21 cellular contexts compared by ENCODE assay signal in the genomic region with DNA sequence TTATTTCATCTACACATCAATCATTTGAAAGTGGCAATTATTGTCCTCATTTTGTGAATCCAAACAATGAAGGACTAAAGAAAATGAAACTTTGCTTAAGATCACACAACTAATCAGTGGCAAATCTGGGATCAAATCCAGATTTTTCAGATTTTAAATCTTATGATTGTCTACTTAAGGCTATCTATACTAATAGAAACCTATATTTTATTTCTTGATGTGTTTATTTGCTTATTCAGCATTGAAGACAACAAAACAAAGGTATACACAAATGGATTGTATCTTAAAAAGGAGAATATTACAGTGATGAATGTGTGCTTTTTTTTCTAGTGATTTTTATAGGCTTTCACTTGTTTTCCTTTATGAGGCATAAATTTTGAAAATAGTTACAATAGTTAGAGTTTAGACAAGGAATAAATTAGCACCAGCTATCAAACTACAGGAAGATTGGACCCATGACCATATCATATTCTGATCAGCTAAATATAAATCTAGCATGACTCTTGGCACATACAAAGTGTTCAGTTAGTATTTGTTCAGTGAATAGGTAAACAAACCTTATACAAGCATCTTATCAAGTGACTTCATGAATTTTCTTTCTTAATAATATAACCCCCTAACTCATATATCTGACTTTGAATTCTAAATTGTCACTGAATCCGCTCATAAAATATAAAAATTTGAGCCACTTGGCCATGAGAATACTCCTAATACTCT. TPM values are rescaled to one million over a fixed set of nuclear protein-coding genes. Genes with fewer than 3 reads are reported as not detected.
A peak's percentile ranks its signal among the peaks of the same experiment; 100 is the strongest.
DNase-seq lines count a peak whose midpoint lies in the region; ATAC-seq, FAIRE-seq and TF ChIP-seq lines count a peak whose summit lies in the region.
"Had no signal": no experiment of that assay in that cellular context is flagged by ENCODE, and none has a peak within 500 bp of the region (broad histone marks: within the 10 kb centered on the region; RNA-seq: fewer than 3 reads in every experiment).

No MANE protein-coding gene starts in this region.

- no peak overlapping the region for H3K4me3 ChIP-seq in K562
- H3K4me3 ChIP-seq in thyroid gland (replicated peaks in 1 of 3) = no peak overlapping the region
- H3K4me3 ChIP-seq in upper lobe of left lung = no peak overlapping the region
- H3K4me3 ChIP-seq: GM23248, MG63 had no signal

- no peak overlapping the region for H3K4me3 Mint-ChIP-seq in mesothelial cell of epicardium
- no peak overlapping the region for H3K4me3 Mint-ChIP-seq in progenitor cell of endocrine pancreas (ENCODE audit: low read depth)

- H3K36me3 ChIP-seq in K562 (ENCODE audit: control insufficient read depth, insufficient read depth, low read length) (peaks cover 13% of the 10 kb centered on the region), thyroid gland (no peaks in the 10 kb centered on the region), upper lobe of left lung (peaks cover 0 to 4% (median 0%) of the 10 kb centered on the region in 4 donors)

- H3K27ac ChIP-seq in C4-2B = peak overlapping the region; percentile 50
- peak overlapping the region; percentile 37; the same call in 1 of the 3 replicates for H3K27ac ChIP-seq in K562 (ENCODE audit: extremely low read depth, low read depth, low read length)
- no peak overlapping the region for H3K27ac ChIP-seq in thyroid gland
- peak overlapping the region in 1 of 4 donors; percentile 30 for H3K27ac ChIP-seq in upper lobe of left lung
- H3K27ac ChIP-seq: GM23248 had no signal

- ATAC-seq in K562 (no peak), upper lobe of left lung (ENCODE audit: low FRiP score in 2 of 2) (no peak)
- ATAC-seq: HCT116 had no signal

- no peak for TF ChIP-seq RAD21 in K562 (CRISPR knock-in tag; conservative IDR thresholded peaks at IDR 0.05 in 1 of 2, IDR thresholded peaks at IDR 0.05 in 1 of 2)

- no peaks in the 10 kb centered on the region for H3K9me1 ChIP-seq in K562 (ENCODE audit: control insufficient read depth, insufficient read depth, low read length)

- no peak for TF ChIP-seq POLR2A in H54 (IDR thresholded peaks at IDR 0.05; ENCODE audit: low read depth, low read length)
- no peak for TF ChIP-seq POLR2A in K562 (conservative IDR thresholded peaks at IDR 0.05)
- no peak for TF ChIP-seq POLR2A in thyroid gland (IDR thresholded peaks at IDR 0.05)
- no peak for TF ChIP-seq POLR2A in upper lobe of left lung (IDR thresholded peaks at IDR 0.05)

- BruUV-seq in K562 (replicated peaks; lab: Mats Ljungman, UMichigan) = no TSS peak

- POLR2A ChIA-PET in K562 (lab: Yijun Ruan, JAX) = interaction anchor here (0.6 to 4.4 kb wide), 3 partner anchors 9 to 20 kb away, joined by 3 to 10 read pairs (median 3); a partner anchor contains a TSS

- TF ChIP-seq EP300 in K562 (IDR thresholded peaks at IDR 0.05; ENCODE audit: low read length) (no peak), upper lobe of left lung (IDR thresholded peaks at IDR 0.05) (no peak)

- no peak overlapping the region for H2AFZ ChIP-seq in K562 (ENCODE audit: low read depth, low read length)
- H2AFZ ChIP-seq: GM23248 had no signal

- H3K9ac ChIP-seq in K562 (ENCODE audit: insufficient read depth in 1 of 2, low read depth in 2 of 2, low read length in 2 of 2) = no peak overlapping the region
- H3K9ac ChIP-seq: GM23248 had no signal

- H3K4me1 ChIP-seq in K562 (replicated peaks in 1 of 2; ENCODE audit: control insufficient read depth in 2 of 2, insufficient read depth in 2 of 2, low read length in 2 of 2) (peaks cover 8 to 13% of the 10 kb centered on the region in 2 experiments; a peak in 3 of 5 replicates), thyroid gland (peaks cover 7% of the 10 kb centered on the region in 2 donors), upper lobe of left lung (peaks cover 22 to 41% (median 26%) of the 10 kb centered on the region in 4 donors)

- peaks cover 3% of the 10 kb centered on the region for H3K36me3 Mint-ChIP-seq in mesothelial cell of epicardium
- peaks cover 4% of the 10 kb centered on the region for H3K36me3 Mint-ChIP-seq in progenitor cell of endocrine pancreas (ENCODE audit: insufficient read depth)

- no peak for DNase-seq in H54 (ENCODE audit: insufficient read length, low spot score)
- DNase-seq in K562 (ENCODE audit: extremely low read depth in 1 of 4, low spot score in 3 of 4) = no peak
- DNase-seq in mesothelial cell of epicardium (ENCODE audit: low spot score in 2 of 2, unreplicated experiment in 2 of 2) = no peak
- DNase-seq in thyroid gland = no peak
- DNase-seq in upper lobe of left lung = no peak
- DNase-seq in NOMO-1 treated with dmso at 0.1 percent for 144 hours (lab: John Stamatoyannopoulos, UW; ENCODE audit: unreplicated experiment) = no peak
- DNase-seq in progenitor cell of endocrine pancreas (ENCODE audit: low spot score, unreplicated experiment) = no peak
- DNase-seq: DMS79, GM23248, Kasumi-1, MG63, NCI-H1417 treated with DMSO at 0.1 percent for 48 hours, NCI-H187 treated with DMSO at 0.1 percent for 48 hours, NCI-H2227 treated with DMSO at 0.1 percent for 48 hours, NCI-H524, NCI-H82, OCI-M1, Right ventricle myocardium superior had no signal

- no peaks in the 10 kb centered on the region for H3K27me3 ChIP-seq in K562 (ENCODE audit: control insufficient read depth in 2 of 2, insufficient read depth in 2 of 2, low read length in 2 of 2)
- H3K27me3 ChIP-seq in thyroid gland = no peaks in the 10 kb centered on the region
- no peaks in the 10 kb centered on the region for H3K27me3 ChIP-seq in upper lobe of left lung
- H3K27me3 ChIP-seq: MG63 had no signal

- no peaks in the 10 kb centered on the region for H3K27me3 Mint-ChIP-seq in mesothelial cell of epicardium (ENCODE audit: low read depth)
- H3K27me3 Mint-ChIP-seq in progenitor cell of endocrine pancreas = no peaks in the 10 kb centered on the region

- H3K4me1 Mint-ChIP-seq in mesothelial cell of epicardium (peaks cover 5% of the 10 kb centered on the region), progenitor cell of endocrine pancreas (ENCODE audit: low read depth) (peaks cover 7% of the 10 kb centered on the region)

- H3K9me3 Mint-ChIP-seq in mesothelial cell of epicardium (no peaks in the 10 kb centered on the region), progenitor cell of endocrine pancreas (ENCODE audit: low read depth) (no peaks in the 10 kb centered on the region)

- H4K20me1 ChIP-seq in K562 (replicated peaks; ENCODE audit: control insufficient read depth, insufficient read depth, low read length) = no peaks in the 10 kb centered on the region

- 100% methylated on average over 1 of the region's 1 CpG for WGBS in K562 (ENCODE audit: insufficient coverage, low coverage, missing lambda C conversion rate)
- WGBS in thyroid gland, 2 donors = 100% methylated on average over 1 of the region's 1 CpG
- 98 to 100% methylated on average over 1 of the region's 1 CpG for WGBS in upper lobe of left lung, 2 donors

- FAIRE-seq in H54 (lab: Jason Lieb, UNC) (peak; percentile 43), K562 (lab: Jason Lieb, UNC) (no peak)
- FAIRE-seq: D721Med had no signal

- TF ChIP-seq CTCF in C4-2B (conservative IDR thresholded peaks at IDR 0.05) = no peak
- TF ChIP-seq CTCF in K562 (IDR thresholded peaks at IDR 0.05 in 2 of 3, conservative IDR thresholded peaks at IDR 0.05 in 1 of 3; ENCODE audit: insufficient read depth in 2 of 3, low read depth in 1 of 3, low read length in 3 of 3) = no peak
- no peak for TF ChIP-seq CTCF in mesothelial cell of epicardium (IDR thresholded peaks at IDR 0.05; ENCODE audit: unreplicated experiment)
- TF ChIP-seq CTCF in thyroid gland (IDR thresholded peaks at IDR 0.05) = no peak
- no peak for TF ChIP-seq CTCF in upper lobe of left lung (IDR thresholded peaks at IDR 0.05)
- no peak for TF ChIP-seq CTCF in progenitor cell of endocrine pancreas (IDR thresholded peaks at IDR 0.05; ENCODE audit: unreplicated experiment)

- H3K79me2 ChIP-seq in K562 (ENCODE audit: control insufficient read depth, insufficient read depth, low read length) = peaks cover 75% of the 10 kb centered on the region

- CTCF ChIA-PET in K562 (lab: Yijun Ruan, JAX; ENCODE audit: low intra/inter-chr PET ratio) = interaction anchor here (0.7 kb wide), 1 partner anchor 38 kb away, joined by 3 read pairs; no protein-coding TSS in a partner anchor

- intact Hi-C loops in K562 (cut with micrococcal nuclease) (no loop called here), thyroid gland (cut with DNase I) (no loop called here)

- H3K4me2 ChIP-seq in K562 (ENCODE audit: insufficient read depth, low read length) = no peak overlapping the region

- H3K27ac Mint-ChIP-seq in mesothelial cell of epicardium (peak overlapping the region; percentile 25), progenitor cell of endocrine pancreas (no peak overlapping the region)

- no peaks in the 10 kb centered on the region for H3K9me3 ChIP-seq in K562 (replicated peaks; ENCODE audit: control insufficient read depth, insufficient read depth, low read depth, low read length)
- H3K9me3 ChIP-seq in thyroid gland = no peaks in the 10 kb centered on the region
- no peaks in the 10 kb centered on the region for H3K9me3 ChIP-seq in upper lobe of left lung
- H3K9me3 ChIP-seq: MG63 had no signal

- in situ Hi-C loops in K562 (cut with MboI) = no loop called here

RNA-seq across cellular contexts. Expression of a gene that starts 20.5 kb away (rescaled TPM):
- total RNA-seq in K562 (2011; cell fraction: chromatin; rRNA removed; ENCODE audit: low replicate concordance) = 449 and 662 TPM in 2 replicates
- total RNA-seq in K562 (2011; cell fraction: nucleolus; rRNA removed) = 284 and 300 TPM in 2 replicates
- total RNA-seq in K562 (2011; cell fraction: nucleoplasm; rRNA removed) = 571 and 861 TPM in 2 replicates
- total RNA-seq in K562 (2014; rRNA removed) (92.1 and 123 TPM in 2 replicates), K562 (2014; rRNA removed; fragmentation: Illumina TruSeq; extraction: Trizol) (186 and 216 TPM in 2 replicates), K562 (2015; rRNA removed; fragmentation: Illumina TruSeq; extraction: Trizol) (127 and 135 TPM in 2 replicates), K562 (2021) (151 and 155 TPM in 2 replicates), mesothelial cell of epicardium (207 to 208 TPM (median 208 TPM) in 3 replicates), thyroid gland (100 to 1,000 TPM in 3 of 4 donors, 10 to 100 TPM in 1; 98.5 to 168 (median 125) TPM), upper lobe of left lung (100 to 1,000 TPM; 124 to 246 (median 181) TPM), progenitor cell of endocrine pancreas (162 and 177 TPM in 2 replicates)
- polyA plus RNA-seq in K562 (2011; rRNA removed) (231 and 304 TPM in 2 replicates), K562 (2014; fragmentation: Illumina TruSeq; extraction: Trizol) (124 and 146 TPM in 2 replicates), K562 (2014; fragmentation: Nextera tagmentation; extraction: Ambion mirVana) (100 to 1,000 TPM; 245 to 272 TPM), K562 (2014; rRNA removed) (143 and 148 TPM in 2 replicates)
- polyA plus RNA-seq in K562 (2011; cell fraction: cytosol; rRNA removed) = 55.2 and 104 TPM in 2 replicates
- polyA plus RNA-seq in K562 (2011; cell fraction: nucleus; rRNA removed) = 330 and 339 TPM in 2 replicates
- polyA plus RNA-seq in K562 (2012) = 142 and 172 TPM in 2 replicates
- 271 and 285 TPM in 2 replicates for polyA minus RNA-seq in K562 (2011; rRNA and poly(A)+ RNA removed)
- polyA minus RNA-seq in K562 (2011; cell fraction: cytosol; rRNA and poly(A)+ RNA removed) = 72.1 and 91.0 TPM in 2 replicates
- 205 and 259 TPM in 2 replicates for polyA minus RNA-seq in K562 (2011; cell fraction: nucleus; rRNA and poly(A)+ RNA removed)

RNA-seq across cellular contexts. Expression of a gene that starts 20.7 kb away (rescaled TPM):
- total RNA-seq in K562 (2011; cell fraction: chromatin; rRNA removed; ENCODE audit: low replicate concordance) = 97.2 and 167 TPM in 2 replicates
- total RNA-seq in K562 (2011; cell fraction: nucleolus; rRNA removed) = 101 and 115 TPM in 2 replicates
- total RNA-seq in K562 (2011; cell fraction: nucleoplasm; rRNA removed) = 104 and 130 TPM in 2 replicates
- total RNA-seq in K562 (2014; rRNA removed) (81.0 and 92.0 TPM in 2 replicates), K562 (2014; rRNA removed; fragmentation: Illumina TruSeq; extraction: Trizol) (63.1 and 67.5 TPM in 2 replicates), K562 (2015; rRNA removed; fragmentation: Illumina TruSeq; extraction: Trizol) (50.0 and 57.3 TPM in 2 replicates), K562 (2021) (53.1 and 62.8 TPM in 2 replicates), mesothelial cell of epicardium (22.5 to 24.7 TPM (median 24.4 TPM) in 3 replicates), thyroid gland (10 to 100 TPM in 3 of 4 donors, 1 to 10 TPM in 1; 9.6 to 27.4 (median 21.7) TPM), upper lobe of left lung (10 to 100 TPM; 13.7 to 38.5 (median 22.0) TPM), progenitor cell of endocrine pancreas (19.2 and 23.8 TPM in 2 replicates)
- polyA plus RNA-seq in K562 (2011; rRNA removed) (119 and 170 TPM in 2 replicates), K562 (2014; fragmentation: Illumina TruSeq; extraction: Trizol) (110 and 128 TPM in 2 replicates), K562 (2014; fragmentation: Nextera tagmentation; extraction: Ambion mirVana) (100 to 1,000 TPM; 195 to 210 TPM), K562 (2014; rRNA removed) (126 and 138 TPM in 2 replicates)
- polyA plus RNA-seq in K562 (2011; cell fraction: cytosol; rRNA removed) = 54.3 and 74.9 TPM in 2 replicates
- 54.9 and 70.7 TPM in 2 replicates for polyA plus RNA-seq in K562 (2011; cell fraction: nucleus; rRNA removed)
- polyA plus RNA-seq in K562 (2012) = 42.1 and 83.3 TPM in 2 replicates
- polyA minus RNA-seq in K562 (2011; rRNA and poly(A)+ RNA removed) = 100 and 107 TPM in 2 replicates
- 16.6 and 22.3 TPM in 2 replicates for polyA minus RNA-seq in K562 (2011; cell fraction: cytosol; rRNA and poly(A)+ RNA removed)
- 18.0 and 34.2 TPM in 2 replicates for polyA minus RNA-seq in K562 (2011; cell fraction: nucleus; rRNA and poly(A)+ RNA removed)

Comparison
In these comparisons a context has a peak if more than half of its experiments do, and no peak if none do; other contexts are left out.
1. H3K27ac ChIP-seq: peak in C4-2B (single experiment) and K562 (single experiment); none in thyroid gland (0 of 3).